In the genomic region with DNA sequence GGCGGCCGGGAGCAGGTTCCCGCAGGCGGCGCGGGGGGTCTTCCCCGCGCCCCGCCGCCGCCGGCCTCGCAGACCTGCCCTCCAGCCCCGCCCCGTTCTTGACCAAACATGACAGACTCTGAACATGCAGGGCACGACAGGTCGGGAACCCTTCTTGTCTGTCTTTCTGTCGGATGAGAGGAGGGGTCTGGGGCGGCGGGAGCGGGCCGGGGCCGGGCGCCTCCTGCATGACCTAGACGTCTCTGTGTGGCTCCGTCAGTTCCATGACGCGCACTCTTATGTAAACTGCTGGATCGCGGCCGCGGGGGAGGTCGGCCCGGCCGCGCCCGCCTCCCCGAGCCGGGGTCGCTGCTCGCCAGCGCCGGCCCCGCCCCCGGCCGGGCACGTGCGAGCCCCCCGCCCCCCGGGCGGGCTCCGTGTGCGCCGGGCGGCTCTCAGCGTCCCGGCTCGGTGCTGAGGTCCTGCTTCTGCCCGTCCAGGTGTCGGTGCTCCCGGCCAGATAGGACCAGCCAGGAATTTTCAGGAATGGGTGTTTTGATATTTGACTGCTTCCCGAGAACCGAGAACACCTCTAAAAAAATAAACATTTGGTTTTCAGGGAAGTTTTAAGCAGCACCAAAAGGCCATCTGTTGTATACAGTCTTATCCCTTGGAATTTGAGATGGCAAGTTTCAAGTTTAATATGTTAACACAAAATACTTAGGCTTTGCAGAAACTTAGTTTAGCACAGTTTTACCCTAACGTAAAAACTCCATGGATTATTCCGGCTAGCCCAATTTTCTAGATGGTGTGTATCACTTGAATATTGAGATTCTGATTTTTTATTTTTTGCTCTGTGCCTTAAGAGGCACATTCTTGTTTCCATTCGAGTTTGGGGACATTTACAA, we compare ENCODE assay signal across 8 cellular contexts. TPM values are rescaled to one million over a fixed set of nuclear protein-coding genes. Genes with fewer than 3 reads are reported as not detected.
A peak's percentile ranks its signal among the peaks of the same experiment; 100 is the strongest.
DNase-seq lines count a peak whose midpoint lies in the region; ATAC-seq and TF ChIP-seq lines count a peak whose summit lies in the region.

No MANE protein-coding gene starts in this region.

- peak overlapping the region; percentile 99 for H3K27ac ChIP-seq in HUES6 (ENCODE audit: low read depth, low read length)
- H3K27ac ChIP-seq in mucosa of rectum (ENCODE audit: low read depth in 2 of 2, low read length in 2 of 2): peak overlapping the region; percentile 99 to 100

- ATAC-seq in GM21447 (IDR thresholded peaks at IDR 0.05; ENCODE audit: unreplicated experiment): peak; percentile 48

- intact Hi-C loops in Calu3 (cut with micrococcal nuclease; ENCODE audit: unreplicated experiment): no loop called here

- H3K4me1 Mint-ChIP-seq in Calu3 (ENCODE audit: low read depth, unreplicated experiment): no peaks in the 10 kb centered on the region

- no peaks in the 10 kb centered on the region for H3K9me3 ChIP-seq in HUES6 (ENCODE audit: control insufficient read depth, insufficient read depth, low read depth, low read length)
- no peaks in the 10 kb centered on the region for H3K9me3 ChIP-seq in mucosa of rectum (ENCODE audit: control insufficient read depth in 2 of 2, low read length in 2 of 2)

- H3K9me3 Mint-ChIP-seq in Calu3 (ENCODE audit: low read depth, unreplicated experiment): no peaks in the 10 kb centered on the region

- H3K27ac Mint-ChIP-seq in Calu3 (ENCODE audit: unreplicated experiment): peak overlapping the region; percentile 93

- TF ChIP-seq CTCF in Calu3 (IDR thresholded peaks at IDR 0.05; ENCODE audit: unreplicated experiment): no peak
- TF ChIP-seq CTCF in epithelial cell of proximal tubule (conservative IDR thresholded peaks at IDR 0.05; ENCODE audit: low read depth, low read length): no peak

- peak; percentile 72 for DNase-seq in Calu3
- peak; percentile 87 for DNase-seq in OCI-M1 (lab: John Stamatoyannopoulos, UW)
- peak; percentile 75 for DNase-seq in activated T-cell treated with anti-CD3 and anti-CD28 coated beads for 48 hours (ENCODE audit: low read depth)
- no peak for DNase-seq in epithelial cell of proximal tubule (ENCODE audit: low read depth)
- DNase-seq in stimulated activated CD8-positive, alpha-beta memory T cell treated with anti-CD3 and anti-CD28 coated beads, Interleukin-4, amount 100 ng/mL, for 4 hours (ENCODE audit: low read depth in 2 of 2, low spot score in 1 of 2): peak; percentile 59 to 75

- CTCF ChIA-PET in Calu3 (lab: Charles Lee): no interaction called here

- H3K36me3 ChIP-seq in HUES6 (ENCODE audit: control insufficient read depth, insufficient read depth, low read length) (no peaks in the 10 kb centered on the region), mucosa of rectum (ENCODE audit: control insufficient read depth in 2 of 2, insufficient read depth in 2 of 2, low read length in 2 of 2) (no peaks in the 10 kb centered on the region)

- H3K4me3 Mint-ChIP-seq in Calu3 (ENCODE audit: low read depth, unreplicated experiment): peak overlapping the region; percentile 91

- BruUV-seq in Calu3 (replicated peaks; lab: Mats Ljungman, UMichigan): no TSS peak

- no peaks in the 10 kb centered on the region for H3K27me3 Mint-ChIP-seq in Calu3 (ENCODE audit: unreplicated experiment)

- H3K4me1 ChIP-seq in HUES6 (ENCODE audit: control insufficient read depth, insufficient read depth, low read length) (peaks cover 8% of the 10 kb centered on the region; the same call in 1 of the 2 replicates), mucosa of rectum (ENCODE audit: control insufficient read depth in 2 of 2, insufficient read depth in 2 of 2, low read length in 2 of 2) (no peaks in the 10 kb centered on the region)

- peaks cover 22% of the 10 kb centered on the region for H3K36me3 Mint-ChIP-seq in Calu3 (ENCODE audit: insufficient read depth, unreplicated experiment)

- no peaks in the 10 kb centered on the region for H3K27me3 ChIP-seq in HUES6 (ENCODE audit: control insufficient read depth, insufficient read depth, low read length)
- H3K27me3 ChIP-seq in mucosa of rectum (ENCODE audit: control insufficient read depth in 2 of 2, insufficient read depth in 2 of 2, low read length in 2 of 2): no peaks in the 10 kb centered on the region

- H3K9ac ChIP-seq in HUES6 (ENCODE audit: low read length) (peak overlapping the region; percentile 97), mucosa of rectum (ENCODE audit: low read depth in 1 of 2, low read length in 2 of 2) (peak overlapping the region; percentile 96 to 100)

- H3K4me3 ChIP-seq in HUES6 (ENCODE audit: low read depth, low read length): peak overlapping the region; percentile 99
- peak overlapping the region; percentile 98 for H3K4me3 ChIP-seq in epithelial cell of proximal tubule (ENCODE audit: low read depth, low read length)
- peak overlapping the region; percentile 69 to 89 for H3K4me3 ChIP-seq in mucosa of rectum (ENCODE audit: low read length in 2 of 2)

RNA-seq across cellular contexts. Expression of a gene that starts 0.7 kb away (rescaled TPM):
- total RNA-seq in Calu3 (2022) (4.4 and 6.6 TPM in 2 replicates), epithelial cell of proximal tubule (0.94 and 6.7 TPM in 2 replicates)

RNA-seq across cellular contexts. Expression of a gene that starts 21.3 kb away (rescaled TPM):
- total RNA-seq in Calu3 (2022) (10.6 and 14.1 TPM in 2 replicates), epithelial cell of proximal tubule (3.7 and 4.5 TPM in 2 replicates)
